In genomic region chr4:1447676-1448588, GRCh38 we compare ENCODE assay signal across 1 cellular context.
TF ChIP-seq lines count a peak whose summit lies in the region.

No MANE protein-coding gene starts in this region.

TF ChIP-seq in SK-N-SH, 30 proteins besides CTCF, POLR2A, EP300 and RAD21 (continued from another document):
- TF ChIP-seq REST (IDR thresholded peaks at IDR 0.05; ENCODE audit: low read depth, low read length) (no peak), FOXM1 (IDR thresholded peaks at IDR 0.05; ENCODE audit: low read depth) (no peak), PBX3 (IDR thresholded peaks at IDR 0.05) (no peak)
